ENCODE assay signal across 23 cellular contexts in genomic region chr1:63509718-63510117, GRCh38.
"Had no signal": no experiment of that assay in that cellular context is flagged by ENCODE, and none has a peak within 500 bp of the region (broad histone marks: within the 10 kb centered on the region; RNA-seq: fewer than 3 reads in every experiment).

No MANE protein-coding gene starts in this region.

- DNase-seq: colonic mucosa; cortex of kidney; dermis blood vessel endothelial cell; dorsolateral prefrontal cortex; effector CD4-positive, alpha-beta T cell; effector CD8-positive, alpha-beta T cell; effector memory CD4-positive, alpha-beta T cell; effector memory CD8-positive, alpha-beta T cell; endodermal cell; erythroblast; esophagus squamous epithelium; foreskin fibroblast; foreskin keratinocyte; foreskin melanocyte; gastrocnemius medialis; glutamatergic neuron; head of caudate nucleus; heart left ventricle had no signal

- H3K27me3 ChIP-seq: colonic mucosa, dorsolateral prefrontal cortex, esophagus muscularis mucosa, esophagus squamous epithelium, foreskin keratinocyte, gastrocnemius medialis, gastroesophageal sphincter, heart left ventricle had no signal

- H3K4me1 ChIP-seq: colonic mucosa, esophagus squamous epithelium had no signal

- H3K27ac ChIP-seq: colonic mucosa, coronary artery, dorsolateral prefrontal cortex, epithelial cell of prostate, esophagus muscularis mucosa, esophagus squamous epithelium, foreskin keratinocyte, gastrocnemius medialis, gastroesophageal sphincter had no signal

- H3K4me3 ChIP-seq: colonic mucosa, coronary artery, dorsolateral prefrontal cortex, esophagus muscularis mucosa, esophagus squamous epithelium, gastrocnemius medialis, gastroesophageal sphincter, heart left ventricle had no signal

- H3K36me3 ChIP-seq: colonic mucosa had no signal

- ATAC-seq: effector memory CD8-positive, alpha-beta T cell; esophagus mucosa; foreskin keratinocyte; gastrocnemius medialis; gastroesophageal sphincter; heart left ventricle had no signal

- H3K9me3 ChIP-seq: colonic mucosa, esophagus muscularis mucosa, esophagus squamous epithelium, gastrocnemius medialis, gastroesophageal sphincter had no signal
